1 cellular context compared by ENCODE assay signal in the genomic region with DNA sequence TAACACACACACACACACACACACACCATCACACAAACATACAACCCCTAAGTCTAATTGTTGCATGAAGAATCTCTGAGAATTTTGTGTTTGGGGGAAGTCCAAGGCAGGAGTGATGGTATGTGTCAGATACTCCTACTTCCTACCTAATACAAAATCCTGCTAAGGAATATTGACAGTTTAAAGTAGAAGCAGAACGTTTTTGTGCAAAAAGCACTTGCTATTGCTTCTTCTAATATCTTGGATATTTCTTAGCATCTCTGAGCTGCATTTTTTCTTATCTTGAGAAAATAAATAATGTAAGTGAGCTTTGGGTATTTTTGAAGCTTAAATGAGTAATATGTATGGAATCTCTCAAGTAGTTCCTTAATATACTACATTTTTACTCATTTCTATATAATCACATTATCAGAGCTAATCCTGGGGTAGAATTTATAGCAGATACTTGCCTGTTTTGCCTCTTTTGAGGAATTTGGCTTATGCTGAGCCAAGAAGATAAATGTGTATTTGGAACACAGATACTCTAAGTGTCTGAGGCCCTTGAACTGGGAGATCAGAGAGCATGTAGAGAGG.
TF ChIP-seq lines count a peak whose summit lies in the region.

No MANE protein-coding gene starts in this region.

TF ChIP-seq in A549, 52 proteins besides CTCF, POLR2A, EP300 and RAD21:
- no peak for TF ChIP-seq HOXA7 (CRISPR knock-in tag; IDR thresholded peaks at IDR 0.05)
- TF ChIP-seq KDM5A (IDR thresholded peaks at IDR 0.05): no peak
- no peak for TF ChIP-seq MAZ (IDR thresholded peaks at IDR 0.05; ENCODE audit: borderline replicate concordance, low read depth, low read length)
- no peak for TF ChIP-seq FOSL2 (IDR thresholded peaks at IDR 0.05)
- no peak for TF ChIP-seq FOSL2 (CRISPR knock-in tag; IDR thresholded peaks at IDR 0.05)
- TF ChIP-seq BHLHE40 (IDR thresholded peaks at IDR 0.05; ENCODE audit: low read depth, low read length): no peak
- no peak for TF ChIP-seq JUNB (IDR thresholded peaks at IDR 0.05)
- TF ChIP-seq HDAC2 (IDR thresholded peaks at IDR 0.05): no peak
- no peak for TF ChIP-seq HOXB13 (CRISPR knock-in tag; IDR thresholded peaks at IDR 0.05; ENCODE audit: low read depth)
- TF ChIP-seq FOXS1 (CRISPR knock-in tag; IDR thresholded peaks at IDR 0.05): no peak
- no peak for TF ChIP-seq CEBPB (IDR thresholded peaks at IDR 0.05)
- TF ChIP-seq, protein P1, sequence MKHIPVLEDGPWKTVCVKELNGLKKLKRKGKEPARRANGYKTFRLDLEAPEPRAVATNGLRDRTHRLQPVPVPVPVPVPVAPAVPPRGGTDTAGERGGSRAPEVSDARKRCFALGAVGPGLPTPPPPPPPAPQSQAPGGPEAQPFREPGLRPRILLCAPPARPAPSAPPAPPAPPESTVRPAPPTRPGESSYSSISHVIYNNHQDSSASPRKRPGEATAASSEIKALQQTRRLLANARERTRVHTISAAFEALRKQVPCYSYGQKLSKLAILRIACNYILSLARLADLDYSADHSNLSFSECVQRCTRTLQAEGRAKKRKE (CRISPR knock-in tag; IDR thresholded peaks at IDR 0.05; ENCODE audit: low read depth): no peak
- TF ChIP-seq NFE2L2 (conservative IDR thresholded peaks at IDR 0.05; ENCODE audit: low read length): no peak
- TF ChIP-seq, protein P2, sequence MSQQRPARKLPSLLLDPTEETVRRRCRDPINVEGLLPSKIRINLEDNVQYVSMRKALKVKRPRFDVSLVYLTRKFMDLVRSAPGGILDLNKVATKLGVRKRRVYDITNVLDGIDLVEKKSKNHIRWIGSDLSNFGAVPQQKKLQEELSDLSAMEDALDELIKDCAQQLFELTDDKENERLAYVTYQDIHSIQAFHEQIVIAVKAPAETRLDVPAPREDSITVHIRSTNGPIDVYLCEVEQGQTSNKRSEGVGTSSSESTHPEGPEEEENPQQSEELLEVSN (IDR thresholded peaks at IDR 0.05; ENCODE audit: borderline replicate concordance, low read depth): no peak
- TF ChIP-seq NR3C1 (IDR thresholded peaks at IDR 0.05): no peak
- TF ChIP-seq ELK1 (IDR thresholded peaks at IDR 0.05; ENCODE audit: low read depth, low read length): no peak
- TF ChIP-seq ZNF302 (CRISPR knock-in tag; IDR thresholded peaks at IDR 0.05): no peak
- TF ChIP-seq MAFK (IDR thresholded peaks at IDR 0.05; ENCODE audit: partially characterized antibody): no peak
- TF ChIP-seq RNF2 (IDR thresholded peaks at IDR 0.05; ENCODE audit: borderline replicate concordance, low read depth): no peak
- no peak for TF ChIP-seq ESRRA (IDR thresholded peaks at IDR 0.05; ENCODE audit: borderline replicate concordance, low read length)
- TF ChIP-seq TP53 (CRISPR knock-in tag; IDR thresholded peaks at IDR 0.05): no peak
